Comparison of ENCODE assay signal across 20 cellular contexts in the genomic region with DNA sequence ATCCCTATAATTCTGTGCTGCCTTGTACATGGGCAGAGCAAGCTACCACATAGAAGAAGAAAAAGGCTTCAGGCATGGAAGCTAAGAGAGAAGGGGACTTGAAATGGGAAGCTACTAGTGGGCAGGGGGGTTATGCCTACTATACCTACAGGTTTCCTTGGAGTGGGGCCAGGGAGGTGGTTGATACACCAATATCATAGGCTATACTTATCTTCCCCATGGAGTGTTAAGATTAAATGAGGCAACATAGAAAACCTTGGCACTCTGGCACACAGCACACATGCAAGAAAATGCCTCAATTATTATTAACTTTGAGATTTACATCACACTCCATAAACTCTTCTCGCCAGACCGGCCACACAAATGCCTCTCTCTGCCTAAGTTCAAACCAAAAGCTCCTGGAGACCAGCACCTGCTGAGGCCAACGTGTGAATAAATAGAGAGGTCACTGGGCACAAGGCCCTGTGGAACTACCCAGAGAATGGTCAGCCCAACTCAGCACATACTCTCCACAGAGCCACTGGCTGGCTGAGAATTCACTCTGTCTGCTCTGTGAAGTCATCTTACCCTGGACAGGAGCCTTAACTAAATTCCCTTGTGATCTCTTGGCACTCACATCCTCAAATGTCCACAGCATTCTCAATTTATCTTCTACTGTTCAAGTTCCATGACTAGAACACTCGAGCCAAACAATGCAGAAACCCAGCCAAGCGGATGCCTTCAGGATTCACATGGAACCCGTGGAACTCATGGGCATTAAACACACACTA.
DNase-seq lines count a peak whose midpoint lies in the region; ATAC-seq, FAIRE-seq and TF ChIP-seq lines count a peak whose summit lies in the region.
"Had no signal": no experiment of that assay in that cellular context is flagged by ENCODE, and none has a peak within 500 bp of the region (broad histone marks: within the 10 kb centered on the region; RNA-seq: fewer than 3 reads in every experiment).

No MANE protein-coding gene starts in this region.

- H3K4me3 ChIP-seq in bronchial epithelial cell (ENCODE audit: low read depth, low read length) (no peak overlapping the region), right cardiac atrium (ENCODE audit: low read length) (no peak overlapping the region), stomach (no peak overlapping the region)
- H3K4me3 ChIP-seq: GM23338 had no signal

- ATAC-seq in right cardiac atrium (peak; percentile 93 to 94), GM21390 (IDR thresholded peaks at IDR 0.05; ENCODE audit: unreplicated experiment) (no peak), GM19397 (IDR thresholded peaks at IDR 0.05; ENCODE audit: unreplicated experiment) (no peak), GM18505 (IDR thresholded peaks at IDR 0.05; ENCODE audit: unreplicated experiment) (no peak)

- peak; percentile 60 for FAIRE-seq in bronchial epithelial cell (lab: Jason Lieb, UNC)
- FAIRE-seq: D721Med had no signal

- H3K27ac ChIP-seq in right cardiac atrium (ENCODE audit: low read length) (peak overlapping the region; percentile 54), stomach (no peak overlapping the region)
- H3K27ac ChIP-seq: HL-60 had no signal

- no peak for TF ChIP-seq CTCF in bronchial epithelial cell (IDR thresholded peaks at IDR 0.05; ENCODE audit: insufficient read depth, low read length, severe bottlenecking)
- TF ChIP-seq CTCF in stomach (IDR thresholded peaks at IDR 0.05), result no peak

- no peaks in the 10 kb centered on the region for H3K36me3 ChIP-seq in bronchial epithelial cell (ENCODE audit: control insufficient read depth, insufficient read depth, low read length)
- H3K36me3 ChIP-seq in stomach, result no peaks in the 10 kb centered on the region
- H3K36me3 ChIP-seq: BE2C had no signal

- 32% methylated on average over 6 of the region's 6 CpGs for WGBS in right cardiac atrium
- 40 to 56% (median 42%) methylated on average over 6 of the region's 6 CpGs for WGBS in stomach, 5 donors

- H3K27me3 ChIP-seq in bronchial epithelial cell (ENCODE audit: control insufficient read depth, insufficient read depth, low read length), result no peaks in the 10 kb centered on the region
- no peaks in the 10 kb centered on the region for H3K27me3 ChIP-seq in right cardiac atrium (ENCODE audit: control insufficient read depth, insufficient read depth)
- H3K27me3 ChIP-seq in stomach, result no peaks in the 10 kb centered on the region
- H3K27me3 ChIP-seq: BE2C had no signal

- TF ChIP-seq POLR2A in stomach (IDR thresholded peaks at IDR 0.05), result no peak
- TF ChIP-seq POLR2A in GM18505 (IDR thresholded peaks at IDR 0.05; ENCODE audit: borderline replicate concordance, extremely low read depth, insufficient read depth, insufficient read length), result no peak

- H3K4me1 ChIP-seq in right cardiac atrium (ENCODE audit: control insufficient read depth, insufficient read depth, low read length), result peaks cover 2% of the 10 kb centered on the region
- H3K4me1 ChIP-seq in stomach, result peaks cover 0 to 16% (median 6%) of the 10 kb centered on the region in 4 donors
- H3K4me1 ChIP-seq: BE2C had no signal

- no peak for DNase-seq in bronchial epithelial cell (ENCODE audit: low read depth)
- peak; percentile 84 for DNase-seq in cardiac septum (ENCODE audit: low spot score)
- peak; percentile 19 to 69 (median 62) for DNase-seq in right cardiac atrium
- DNase-seq in stomach, result peak; percentile 44
- DNase-seq: BE2C, HCEC 1CT, KBM-7, NCI-H1105, NCI-H146, NCI-H2029, NCI-H226, NCI-H510A treated with DMSO at 0.1 percent for 48 hours, NCI-H748 treated with DMSO at 0.1 percent for 48 hours, SHP77 had no signal

- intact Hi-C loops in cardiac septum (cut with DNase I) (loop anchor here (2.0 to 5.0 kb wide), 3 partner anchors 40 to 498 kb away; partner anchors contain the start of gene BCL11A), right cardiac atrium (cut with DNase I) (no loop called here), stomach (cut with DNase I; ENCODE audit: low total_unique reads) (no loop called here)

- no peak for TF ChIP-seq EP300 in stomach (IDR thresholded peaks at IDR 0.05)

- H3K9me3 ChIP-seq in right cardiac atrium (ENCODE audit: control insufficient read depth, low read length) (no peaks in the 10 kb centered on the region), stomach (no peaks in the 10 kb centered on the region)
- H3K9me3 ChIP-seq: BE2C had no signal

Comparison
In these comparisons a context has a peak if more than half of its experiments do, and no peak if none do; other contexts are left out.
1. ATAC-seq: peak in right cardiac atrium (2 of 2); none in GM21390 (single experiment), GM19397 (single experiment) and GM18505 (single experiment).